Comparison of ENCODE assay signal across 1 cellular context in genomic region chr6:26233608-26234420, GRCh38.
TF ChIP-seq lines count a peak whose summit lies in the region.

No MANE protein-coding gene starts in this region.

TF ChIP-seq in K562, 482 proteins besides CTCF, POLR2A, EP300 and RAD21 (continued from another document and continues in another):
- TF ChIP-seq CHD7 (IDR thresholded peaks at IDR 0.05; ENCODE audit: low read depth, low read length) (no peak), ZBTB12 (CRISPR knock-in tag; IDR thresholded peaks at IDR 0.05) (no peak), HOXB6 (CRISPR knock-in tag; IDR thresholded peaks at IDR 0.05; ENCODE audit: borderline replicate concordance) (no peak), CREM (IDR thresholded peaks at IDR 0.05; ENCODE audit: low read depth) (peak; percentile 46; the same call in 1 of the 2 replicates), HDAC1 (IDR thresholded peaks at IDR 0.05) (no peak), SP2 (IDR thresholded peaks at IDR 0.05; ENCODE audit: extremely low read depth, low read depth, low read length, poor library complexity, severe bottlenecking) (no peak), REST (CRISPR knock-in tag; IDR thresholded peaks at IDR 0.05; ENCODE audit: low read depth) (no peak), POLR2AphosphoS2 (IDR thresholded peaks at IDR 0.05; ENCODE audit: low read length) (0 out of 2 replicates have a peak, but pooled peaks have one; percentile 13), TEAD4 (IDR thresholded peaks at IDR 0.05; ENCODE audit: low read length) (no peak), TEAD4 (CRISPR knock-in tag; IDR thresholded peaks at IDR 0.05; ENCODE audit: borderline replicate concordance) (no peak), PML (IDR thresholded peaks at IDR 0.05; ENCODE audit: low read length) (peak; percentile 52; the same call in 1 of the 2 replicates), SOX6 (IDR thresholded peaks at IDR 0.05) (no peak), SMC3 (conservative IDR thresholded peaks at IDR 0.05; ENCODE audit: insufficient read depth, low read depth, low read length) (no peak), CUX1 (CRISPR knock-in tag; IDR thresholded peaks at IDR 0.05) (no peak), ZNF551 (CRISPR knock-in tag; IDR thresholded peaks at IDR 0.05) (peak; percentile 66; the same call in 1 of the 2 replicates), MAFK (IDR thresholded peaks at IDR 0.05; ENCODE audit: low read length) (no peak), ETS1 (conservative IDR thresholded peaks at IDR 0.05; ENCODE audit: control insufficient read depth, low read depth, low read length) (peak; percentile 80), E2F1 (CRISPR knock-in tag; IDR thresholded peaks at IDR 0.05) (no peak; the same call in 1 of the 2 replicates), RB1 (IDR thresholded peaks at IDR 0.05; ENCODE audit: low read depth) (no peak), LCOR (CRISPR knock-in tag; IDR thresholded peaks at IDR 0.05) (no peak), PRPF4 (IDR thresholded peaks at IDR 0.05; ENCODE audit: insufficient read depth, low read depth, low read length, poor library complexity, severe bottlenecking) (no peak), PATZ1 (CRISPR knock-in tag; IDR thresholded peaks at IDR 0.05; ENCODE audit: borderline replicate concordance) (no peak), CCAR2 (IDR thresholded peaks at IDR 0.05; ENCODE audit: low read depth, low read length) (no peak), KDM1A (IDR thresholded peaks at IDR 0.05) (no peak), ZC3H4 (CRISPR knock-in tag; IDR thresholded peaks at IDR 0.05; ENCODE audit: borderline replicate concordance) (no peak), NFE2L1 (tag; IDR thresholded peaks at IDR 0.05; ENCODE audit: borderline replicate concordance, low read depth) (no peak)
